ENCODE assay signal across 8 cellular contexts in the genomic region with DNA sequence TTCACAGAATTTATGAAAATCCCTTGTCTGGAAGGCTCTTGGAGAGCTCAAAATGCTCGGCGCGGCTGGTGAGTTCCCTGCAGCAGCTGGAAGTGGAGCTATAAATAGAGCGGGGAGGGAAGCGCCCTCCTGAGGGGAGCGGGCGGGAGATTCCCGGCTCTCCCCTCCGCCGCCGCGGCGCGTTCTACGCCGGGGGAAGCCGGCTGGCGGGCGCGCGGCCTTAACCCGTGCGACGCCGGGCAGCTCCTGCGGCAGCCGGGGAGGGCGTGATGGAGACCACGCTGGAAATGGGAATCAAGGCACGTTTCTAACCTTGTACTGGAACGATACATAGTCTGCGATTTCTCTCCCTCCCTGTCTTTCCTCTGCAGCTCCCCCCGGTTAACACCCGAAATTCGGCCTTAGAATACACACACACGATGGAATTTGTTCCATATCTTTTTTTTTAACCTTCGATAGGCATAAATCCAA.
DNase-seq lines count a peak whose midpoint lies in the region; ATAC-seq lines count a peak whose summit lies in the region.

No MANE protein-coding gene starts in this region.

- POLR2A ChIA-PET in T-cell (lab: Charles Lee) = no interaction called here

- no peaks in the 10 kb centered on the region for H3K9me3 Mint-ChIP-seq in stimulated activated memory B cell treated with anti-CD40 and anti-IgM and Interleukin-4, amounts not matched to agents 10 μg/mL and 1 μg/mL and 100 μg/mL, for 72 hours
- peaks cover 0 to 10% (median 0%) of the 10 kb centered on the region in 3 donors for H3K9me3 Mint-ChIP-seq in T-cell

- H3K4me3 Mint-ChIP-seq in stimulated activated memory B cell treated with anti-CD40 and anti-IgM and Interleukin-4, amounts not matched to agents 10 μg/mL and 1 μg/mL and 100 μg/mL, for 72 hours = no peak overlapping the region
- H3K4me3 Mint-ChIP-seq in T-cell = no peak overlapping the region

- CTCF ChIA-PET in T-cell (lab: Charles Lee) = no interaction called here

- H3K27me3 Mint-ChIP-seq in stimulated activated memory B cell treated with anti-CD40 and anti-IgM and Interleukin-4, amounts not matched to agents 10 μg/mL and 1 μg/mL and 100 μg/mL, for 72 hours = peaks cover 44% of the 10 kb centered on the region
- peaks cover 41% of the 10 kb centered on the region in 2 donors for H3K27me3 Mint-ChIP-seq in T-cell

- ATAC-seq in HG03520 (IDR thresholded peaks at IDR 0.05; ENCODE audit: unreplicated experiment) = no peak
- ATAC-seq in stimulated activated memory B cell treated with anti-CD40 and anti-IgM and Interleukin-4, amounts not matched to agents 10 μg/mL and 1 μg/mL and 100 μg/mL, for 72 hours = no peak
- ATAC-seq in T-cell (replicated peaks in 1 of 4) = no peak

- H3K27ac Mint-ChIP-seq in stimulated activated memory B cell treated with anti-CD40 and anti-IgM and Interleukin-4, amounts not matched to agents 10 μg/mL and 1 μg/mL and 100 μg/mL, for 72 hours = no peak overlapping the region
- no peak overlapping the region for H3K27ac Mint-ChIP-seq in T-cell

- DNase-seq in COLO668 (lab: John Stamatoyannopoulos, UW; ENCODE audit: unreplicated experiment) (peak; percentile 62), NCI-H446 (lab: John Stamatoyannopoulos, UW) (peak; percentile 45 to 69), epidermal melanocyte (ENCODE audit: insufficient read length, low spot score) (peak; percentile 44), midbrain (lab: John Stamatoyannopoulos, UW) (peak; percentile 46), cortex of kidney (lab: John Stamatoyannopoulos, UW) (no peak), T-cell (no peak)

- no peaks in the 10 kb centered on the region for H3K4me1 Mint-ChIP-seq in stimulated activated memory B cell treated with anti-CD40 and anti-IgM and Interleukin-4, amounts not matched to agents 10 μg/mL and 1 μg/mL and 100 μg/mL, for 72 hours
- no peaks in the 10 kb centered on the region for H3K4me1 Mint-ChIP-seq in T-cell

- no peaks in the 10 kb centered on the region for H3K36me3 Mint-ChIP-seq in stimulated activated memory B cell treated with anti-CD40 and anti-IgM and Interleukin-4, amounts not matched to agents 10 μg/mL and 1 μg/mL and 100 μg/mL, for 72 hours
- H3K36me3 Mint-ChIP-seq in T-cell = no peaks in the 10 kb centered on the region

Comparison
In these comparisons a context has a peak if more than half of its experiments do, and no peak if none do; other contexts are left out.
1. DNase-seq: peak in COLO668 (single experiment), NCI-H446 (2 of 2), epidermal melanocyte (single experiment) and midbrain (single experiment); none in cortex of kidney (single experiment) and T-cell (0 of 34).